Comparison of ENCODE assay signal across 28 cellular contexts in genomic region chr7:142053988-142054387, GRCh38. TPM values are rescaled to one million over a fixed set of nuclear protein-coding genes. Genes with fewer than 3 reads are reported as not detected.
DNase-seq lines count a peak whose midpoint lies in the region; TF ChIP-seq lines count a peak whose summit lies in the region.
"Had no signal": no experiment of that assay in that cellular context is flagged by ENCODE, and none has a peak within 500 bp of the region (broad histone marks: within the 10 kb centered on the region; RNA-seq: fewer than 3 reads in every experiment).

No MANE protein-coding gene starts in this region.

- H3K36me3 ChIP-seq in smooth muscle cell (ENCODE audit: low read depth) (no peaks in the 10 kb centered on the region), vagina (no peaks in the 10 kb centered on the region)
- H3K36me3 ChIP-seq: breast epithelium, prostate gland, upper lobe of left lung had no signal

- TF ChIP-seq CTCF in fibroblast of the aortic adventitia (IDR thresholded peaks at IDR 0.05; ENCODE audit: insufficient read depth, low read length) (no peak), smooth muscle cell (IDR thresholded peaks at IDR 0.05; ENCODE audit: borderline replicate concordance, insufficient read depth, poor library complexity, severe bottlenecking) (no peak), vagina (IDR thresholded peaks at IDR 0.05) (no peak)

- no peaks in the 10 kb centered on the region for H3F3A ChIP-seq in smooth muscle cell (ENCODE audit: low read depth)

- intact Hi-C loops in vagina (cut with DNase I) = no loop called here

- peak; percentile 31 for DNase-seq in HT1080 (ENCODE audit: low read depth)
- peak; percentile 18 for DNase-seq in astrocyte of the hippocampus (ENCODE audit: low read depth, low spot score)
- peak; percentile 73 for DNase-seq in fibroblast of the aortic adventitia (ENCODE audit: low read depth)
- peak; percentile 82 for DNase-seq in skeletal muscle cell (ENCODE audit: low read depth)
- DNase-seq in midbrain (lab: John Stamatoyannopoulos, UW) = no peak
- DNase-seq in smooth muscle cell (lab: John Stamatoyannopoulos, UW; ENCODE audit: unreplicated experiment) = no peak
- no peak for DNase-seq in NCI-H1694 treated with DMSO at 0.1 percent for 48 hours (lab: John Stamatoyannopoulos, UW)
- no peak for DNase-seq in vagina (ENCODE audit: extremely low spot score in 2 of 2)
- DNase-seq: activated CD4-positive, alpha-beta T cell treated with anti-CD3 and anti-CD28 coated beads, Interleukin-2, amount 50 U/mL, for 4 hours; activated T-cell treated with anti-CD3 and anti-CD28 coated beads, Interleukin-2, amount 50 U/mL, for 48 hours; Calu3; DMS79 treated with DMSO at 0.1 percent for 48 hours; foreskin fibroblast; GF-D8; Kasumi-1; kidney; MV-4-11; naive B cell; NCI-H146; NCI-H2107; SIG-M5; stimulated activated CD4-positive, alpha-beta T cell treated with anti-CD3 and anti-CD28 coated beads, Interleukin-15, amount 100 ng/mL, for 24 hours; stimulated activated CD4-positive, alpha-beta T cell treated with anti-CD3 and anti-CD28 coated beads, Interleukin-4, amount 100 ng/mL, for 4 hours; upper lobe of left lung had no signal

- no peak overlapping the region for H3K4me2 ChIP-seq in smooth muscle cell
- H3K4me2 ChIP-seq: GM23338 had no signal

- H3K4me1 ChIP-seq in smooth muscle cell (ENCODE audit: low read depth) = no peaks in the 10 kb centered on the region
- no peaks in the 10 kb centered on the region for H3K4me1 ChIP-seq in vagina
- H3K4me1 ChIP-seq: breast epithelium, prostate gland, upper lobe of left lung had no signal

- TF ChIP-seq POLR2A in vagina (IDR thresholded peaks at IDR 0.05) = no peak

- no peak overlapping the region for H3K4me3 ChIP-seq in fibroblast of the aortic adventitia (ENCODE audit: low read depth, low read length)
- no peak overlapping the region for H3K4me3 ChIP-seq in skeletal muscle cell (ENCODE audit: low read depth, low read length)
- H3K4me3 ChIP-seq in smooth muscle cell = no peak overlapping the region
- no peak overlapping the region for H3K4me3 ChIP-seq in vagina
- H3K4me3 ChIP-seq: breast epithelium, GM23338, prostate gland, upper lobe of left lung had no signal

- WGBS in smooth muscle cell (ENCODE audit: low lambda C conversion rate) = 74% methylated on average over 7 of the region's 7 CpGs

- H3K9me3 ChIP-seq in smooth muscle cell (replicated peaks; ENCODE audit: low read depth) (no peaks in the 10 kb centered on the region), vagina (no peaks in the 10 kb centered on the region)
- H3K9me3 ChIP-seq: breast epithelium, prostate gland, upper lobe of left lung had no signal

- H2AFZ ChIP-seq in smooth muscle cell (ENCODE audit: low read depth) = no peak overlapping the region
- H2AFZ ChIP-seq: GM23338 had no signal

- H3K27me3 ChIP-seq in smooth muscle cell (ENCODE audit: low read depth) (no peaks in the 10 kb centered on the region), vagina (no peaks in the 10 kb centered on the region)
- H3K27me3 ChIP-seq: breast epithelium, upper lobe of left lung had no signal

- no peak overlapping the region for H3K9ac ChIP-seq in smooth muscle cell (ENCODE audit: low read depth)

- no peaks in the 10 kb centered on the region for H4K20me1 ChIP-seq in smooth muscle cell (ENCODE audit: low read depth)

- H3K79me2 ChIP-seq in smooth muscle cell (ENCODE audit: low read depth) = no peaks in the 10 kb centered on the region

- H3K27ac ChIP-seq in smooth muscle cell (ENCODE audit: low read depth) (no peak overlapping the region), vagina (no peak overlapping the region)
- H3K27ac ChIP-seq: breast epithelium, prostate gland, upper lobe of left lung had no signal

RNA-seq across cellular contexts. Expression of gene MGAM2, which starts 57.5 kb away (rescaled TPM):
- total RNA-seq in HT1080 (2014; rRNA removed; shearing (Covaris generic)) = 0.03 and 0.05 TPM in 2 replicates
- polyA plus RNA-seq in HT1080 (2015; cell fraction: cytosol; rRNA removed) = 0.03 and 0.09 TPM in 2 replicates
- polyA plus RNA-seq in HT1080 (2015; cell fraction: nucleus; rRNA removed) = 0.17 TPM in 2 replicates
- total RNA-seq in fibroblast of the aortic adventitia (ENCODE audit: low replicate concordance) (not detected in 2 replicates), smooth muscle cell (not detected in 2 replicates), vagina (not detected)
- polyA plus RNA-seq in smooth muscle cell = not detected in 2 replicates
- total RNA-seq: epithelial cell of proximal tubule had no signal
- polyA plus RNA-seq: GM23338 had no signal

RNA-seq across cellular contexts. Expression of gene MGAM, which starts 58.3 kb away (rescaled TPM):
- total RNA-seq in HT1080 (2014; rRNA removed; shearing (Covaris generic)) = 0.08 and 1.7 TPM in 2 replicates
- 0.03 and 0.07 TPM in 2 replicates for polyA plus RNA-seq in HT1080 (2015; cell fraction: cytosol; rRNA removed)
- polyA plus RNA-seq in HT1080 (2015; cell fraction: nucleus; rRNA removed) = 0.44 and 0.46 TPM in 2 replicates
- 0.18 TPM in 1 of 2 replicates, not detected in the other for total RNA-seq in fibroblast of the aortic adventitia (ENCODE audit: low replicate concordance)
- total RNA-seq in smooth muscle cell = 0.13 and 0.63 TPM in 2 replicates
- polyA plus RNA-seq in smooth muscle cell = 0.03 TPM in 1 of 2 replicates, not detected in the other
- under 0.01 TPM for total RNA-seq in vagina
- total RNA-seq: epithelial cell of proximal tubule had no signal

Comparison
In these comparisons a context has a peak if more than half of its experiments do, and no peak if none do; other contexts are left out.
1. DNase-seq: peak in HT1080 (single experiment), astrocyte of the hippocampus (single experiment), fibroblast of the aortic adventitia (single experiment) and skeletal muscle cell (single experiment); none in midbrain (single experiment), smooth muscle cell (single experiment), NCI-H1694 treated with DMSO at 0.1 percent for 48 hours (single experiment) and vagina (0 of 2).